22 cellular contexts compared by ENCODE assay signal in the genomic region with DNA sequence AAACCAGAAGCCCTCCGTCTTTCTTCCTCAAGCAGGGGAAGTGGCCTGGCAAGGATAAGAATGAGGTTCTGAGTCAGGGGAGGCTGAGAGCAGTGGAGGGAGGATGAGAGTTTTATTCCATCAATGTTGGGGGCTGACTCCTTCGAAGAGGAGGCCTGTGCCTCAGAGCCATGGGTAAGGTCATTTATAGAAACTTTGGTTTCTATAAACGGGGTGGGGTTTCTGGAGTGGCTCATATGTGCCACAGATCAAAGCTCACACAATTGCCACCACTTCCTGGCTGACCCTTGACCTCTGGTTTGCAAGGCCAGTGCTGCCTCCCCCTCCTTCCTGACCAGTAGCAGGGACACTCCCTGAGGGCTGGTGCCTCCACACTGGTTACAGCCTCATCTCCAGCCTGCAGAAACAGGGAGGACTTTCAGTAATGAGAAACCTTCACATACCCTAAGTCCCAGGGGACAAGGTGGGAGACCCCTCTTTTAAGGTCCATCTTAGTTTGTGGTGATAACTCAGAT.
"Had no signal": no experiment of that assay in that cellular context is flagged by ENCODE, and none has a peak within 500 bp of the region (broad histone marks: within the 10 kb centered on the region; RNA-seq: fewer than 3 reads in every experiment).

No MANE protein-coding gene starts in this region.

- ATAC-seq: activated CD8-positive, alpha-beta T cell treated with anti-CD3 and anti-CD28 coated beads for 36 hours; activated naive CD8-positive, alpha-beta T cell treated with anti-CD3 and anti-CD28 coated beads, Interleukin-2, amount 50 U/mL, for 24 hours; activated T-cell treated with anti-CD3 and anti-CD28 coated beads, Interleukin-2, amount 50 U/mL, for 4 hours; right cardiac atrium; stimulated activated memory B cell treated with anti-CD40 and anti-IgM and Interleukin-4, amounts not matched to agents 10 μg/mL and 1 μg/mL and 100 μg/mL, for 72 hours; WTC11 had no signal

- H3K36me3 ChIP-seq: suprapubic skin, tibial artery had no signal

- H3K4me1 ChIP-seq: suprapubic skin, tibial artery had no signal

- H3K9me3 ChIP-seq: suprapubic skin, tibial artery had no signal

- FAIRE-seq: endothelial cell of umbilical vein, kidney had no signal

- DNase-seq: activated CD4-positive, alpha-beta T cell treated with anti-CD3 and anti-CD28 coated beads for 1 hour; activated CD4-positive, alpha-beta T cell treated with anti-CD3 and anti-CD28 coated beads, Interleukin-2, amount 10 ng/mL, durations not matched to agents 7 days and 5 days; activated CD8-positive, alpha-beta T cell treated with anti-CD3 and anti-CD28 coated beads for 36 hours; activated naive CD8-positive, alpha-beta T cell treated with anti-CD3 and anti-CD28 coated beads, Interleukin-2, amount 50 U/mL, for 24 hours; activated T-cell treated with anti-CD3 and anti-CD28 coated beads, Interleukin-2, amount 50 U/mL, for 4 hours; amygdala; central memory CD4-positive, alpha-beta T cell; foreskin fibroblast; head of caudate nucleus; hippocampal formation; kidney; natural killer cell; posterior cingulate gyrus; right cardiac atrium; stimulated activated CD4-positive, alpha-beta T cell treated with anti-CD3 and anti-CD28 coated beads, Interleukin-12 subunit alpha, Interleukin-12 subunit beta, amount 100 ng/mL, for 4 hours; stimulated activated CD4-positive, alpha-beta T cell treated with anti-CD3 and anti-CD28 coated beads, Interleukin-4, amount 100 ng/mL, for 1 hour; T-helper 1 cell; tibial artery had no signal

- H3K4me3 ChIP-seq: suprapubic skin, tibial artery had no signal

- H3K27ac ChIP-seq: suprapubic skin, tibial artery had no signal

- H3K27me3 ChIP-seq: suprapubic skin, tibial artery had no signal
